In genomic region chr12:9326085-9326484, GRCh38 we compare ENCODE assay signal across 32 cellular contexts.
"Had no signal": no experiment of that assay in that cellular context is flagged by ENCODE, and none has a peak within 500 bp of the region (broad histone marks: within the 10 kb centered on the region; RNA-seq: fewer than 3 reads in every experiment).

No MANE protein-coding gene starts in this region.

- H3K27me3 ChIP-seq: ascending aorta, cardiac muscle cell, MG63 had no signal

- H3K27ac Mint-ChIP-seq: activated B cell treated with CpG ODN at 0.5 μM for 24 hours; activated CD4-positive, alpha-beta memory T cell treated with anti-CD3 and anti-CD28 coated beads for 36 hours; activated naive CD4-positive, alpha-beta T cell treated with anti-CD3 and anti-CD28 coated beads for 36 hours; activated T-helper 1 cell treated with anti-CD3 and anti-CD28 coated beads, Interleukin-12 subunit alpha, Interleukin-12 subunit beta, Interleukin-2, Interleukin-4 antibody, amounts not matched to agents 30 ng/mL and 10 ng/mL and 1 ng/mL, durations not matched to agents 14 hours and 24 hours and 36 hours had no signal

- H3K4me3 Mint-ChIP-seq: activated B cell treated with CpG ODN at 0.5 μM for 24 hours; activated CD4-positive, alpha-beta memory T cell treated with anti-CD3 and anti-CD28 coated beads for 36 hours; activated naive CD4-positive, alpha-beta T cell treated with anti-CD3 and anti-CD28 coated beads for 36 hours; activated T-cell treated with anti-CD3 and anti-CD28 coated beads, Interleukin-2, amount 50 U/mL, for 4 hours; activated T-helper 1 cell treated with anti-CD3 and anti-CD28 coated beads, Interleukin-12 subunit alpha, Interleukin-12 subunit beta, Interleukin-2, Interleukin-4 antibody, amounts not matched to agents 30 ng/mL and 10 ng/mL and 1 ng/mL, durations not matched to agents 14 hours and 24 hours and 36 hours had no signal

- H3K4me3 ChIP-seq: ascending aorta, cardiac muscle cell, MG63 had no signal

- H3K4me1 ChIP-seq: ascending aorta had no signal

- H3K36me3 ChIP-seq: ascending aorta, cardiac muscle cell, MG63 had no signal

- H3K27ac ChIP-seq: ascending aorta, cardiac muscle cell, VCaP had no signal

- H3K9me3 ChIP-seq: ascending aorta, MG63 had no signal

- DNase-seq: activated B cell treated with CpG ODN at 0.5 μM for 24 hours; activated CD4-positive, alpha-beta memory T cell treated with anti-CD3 and anti-CD28 coated beads for 36 hours; activated CD4-positive, alpha-beta T cell treated with anti-CD3 and anti-CD28 coated beads for 4 hours; activated CD4-positive, alpha-beta T cell treated with anti-CD3 and anti-CD28 coated beads, Interleukin-2, amount 50 U/mL, for 1 hour; activated CD4-positive, CD25-positive, alpha-beta regulatory T cell treated with anti-CD3 and anti-CD28 coated beads, Interleukin-2, amount 50 U/mL, for 72 hours; activated CD8-positive, alpha-beta memory T cell treated with anti-CD3 and anti-CD28 coated beads, Interleukin-2, amount 50 U/mL, for 4 hours; activated gamma-delta T cell treated with Interleukin-2 at 50 U/mL for 16 hours; activated naive CD4-positive, alpha-beta T cell treated with anti-CD3 and anti-CD28 coated beads for 36 hours; activated T-cell treated with anti-CD3 and anti-CD28 coated beads for 4 hours; activated T-cell treated with anti-CD3 and anti-CD28 coated beads, Interleukin-2, amount 50 U/mL, for 4 hours; amniotic stem cell; Kasumi-1; KG1; MG63; NCI-H1048; NCI-H1436 treated with DMSO at 0.1 percent for 48 hours; NCI-H1694 treated with DMSO at 0.1 percent for 48 hours; NCI-H2029; NCI-H345; NCI-H524 treated with DMSO at 0.1 percent for 48 hours; NK-92 treated with Interleukin-12 subunit alpha and Interleukin-12 subunit beta, amount 100 ng/mL, for 24 hours; PC-3; Right ventricle myocardium superior; SW 1271; T-helper 1 cell; T-helper 2 cell; T-helper 9 cell had no signal

- H3K36me3 Mint-ChIP-seq: activated CD4-positive, alpha-beta memory T cell treated with anti-CD3 and anti-CD28 coated beads for 36 hours; activated naive CD4-positive, alpha-beta T cell treated with anti-CD3 and anti-CD28 coated beads, Interleukin-2, amount 50 U/mL, for 72 hours had no signal

- H3K9me3 Mint-ChIP-seq: activated B cell treated with CpG ODN at 0.5 μM for 24 hours; activated CD4-positive, alpha-beta memory T cell treated with anti-CD3 and anti-CD28 coated beads for 36 hours; activated naive CD4-positive, alpha-beta T cell treated with anti-CD3 and anti-CD28 coated beads for 36 hours; activated naive CD4-positive, alpha-beta T cell treated with anti-CD3 and anti-CD28 coated beads, Interleukin-2, amount 50 U/mL, for 72 hours; activated T-cell treated with anti-CD3 and anti-CD28 coated beads, Interleukin-2, amount 50 U/mL, for 4 hours; activated T-helper 1 cell treated with anti-CD3 and anti-CD28 coated beads, Interleukin-12 subunit alpha, Interleukin-12 subunit beta, Interleukin-2, Interleukin-4 antibody, amounts not matched to agents 30 ng/mL and 10 ng/mL and 1 ng/mL, durations not matched to agents 14 hours and 24 hours and 36 hours had no signal

- H3K27me3 Mint-ChIP-seq: activated B cell treated with CpG ODN at 0.5 μM for 24 hours; activated CD4-positive, alpha-beta memory T cell treated with anti-CD3 and anti-CD28 coated beads for 36 hours had no signal
